Comparison of ENCODE assay signal across 28 cellular contexts in the genomic region with DNA sequence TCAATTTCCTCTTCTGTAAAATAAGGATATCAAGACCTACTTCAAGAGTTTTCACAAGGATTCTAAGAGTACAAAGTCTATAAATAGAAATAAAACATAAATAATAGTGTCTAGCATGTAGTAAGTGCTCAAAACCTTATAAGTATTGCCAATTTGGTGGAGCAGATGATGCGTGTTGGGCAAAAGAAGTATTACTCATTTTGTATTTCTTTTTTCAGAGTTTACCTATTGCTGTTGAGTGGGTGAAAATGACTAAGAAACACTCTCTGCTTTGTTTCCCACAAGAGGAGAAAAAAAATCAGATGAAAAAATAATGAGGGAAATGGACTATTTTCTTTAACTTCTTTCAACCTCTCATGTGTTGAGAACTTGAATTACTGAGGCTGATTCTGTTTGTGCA.
"Had no signal": no experiment of that assay in that cellular context is flagged by ENCODE, and none has a peak within 500 bp of the region (broad histone marks: within the 10 kb centered on the region; RNA-seq: fewer than 3 reads in every experiment).

No MANE protein-coding gene starts in this region.

- H2AFZ ChIP-seq: neural progenitor cell had no signal

- H3K4me2 ChIP-seq: neural progenitor cell had no signal

- H3K9ac ChIP-seq: neural progenitor cell had no signal

- DNase-seq: hippocampal formation; left colon; left lung; lower lobe of right lung; mesendoderm; naive B cell; natural killer cell; nephron progenitor cell; occipital lobe; pancreas; posterior cingulate gyrus; retina; right cardiac atrium; stimulated activated CD4-positive, alpha-beta T cell treated with anti-CD3 and anti-CD28 coated beads, Interleukin-12 subunit alpha, Interleukin-12 subunit beta, amount 100 ng/mL, for 4 hours; stimulated activated CD4-positive, alpha-beta T cell treated with anti-CD3 and anti-CD28 coated beads, Interleukin-15, amount 100 ng/mL, for 24 hours; stimulated activated CD4-positive, alpha-beta T cell treated with anti-CD3 and anti-CD28 coated beads, Interleukin-2, amount 100 ng/mL, for 24 hours; stimulated activated CD4-positive, alpha-beta T cell treated with anti-CD3 and anti-CD28 coated beads, Interleukin-4, amount 100 ng/mL, for 1 hour; stimulated activated naive CD4-positive, alpha-beta T cell; uterus had no signal

- H3K27ac ChIP-seq: left lung, lower lobe of right lung, neural progenitor cell, neutrophil, pancreas, prostate gland, suprapubic skin, thoracic aorta, tibial nerve, uterus had no signal

- ATAC-seq: left colon; left lung; lower lobe of right lung; natural killer cell; pancreas; right cardiac atrium; sciatic nerve; stimulated activated effector memory CD8-positive, alpha-beta T cell treated with anti-CD3 and anti-CD28 coated beads, Interleukin-12 subunit alpha, Interleukin-12 subunit beta, amount 100 ng/mL, for 72 hours had no signal

- H3K36me3 ChIP-seq: left lung, lower lobe of right lung, neural progenitor cell, neutrophil, pancreas, prostate gland, suprapubic skin, thoracic aorta, tibial nerve, uterus had no signal

- H3K4me3 ChIP-seq: left lung, lower lobe of right lung, neural progenitor cell, pancreas, prostate gland, skin epidermis, suprapubic skin, thoracic aorta, tibial nerve, uterus had no signal

- H3K4me1 ChIP-seq: left lung, lower lobe of right lung, pancreas, prostate gland, suprapubic skin, tibial nerve, uterus had no signal

- H3K9me3 ChIP-seq: left lung, lower lobe of right lung, neutrophil, pancreas, prostate gland, suprapubic skin, thoracic aorta, uterus had no signal

- H3K27me3 ChIP-seq: left lung, neural progenitor cell, neutrophil, suprapubic skin, tibial nerve, uterus had no signal
